In genomic region chr15:68818088-68818670, GRCh38 we compare ENCODE assay signal across 7 cellular contexts.
DNase-seq lines count a peak whose midpoint lies in the region; ATAC-seq and TF ChIP-seq lines count a peak whose summit lies in the region.

No MANE protein-coding gene starts in this region.

- H3K27ac ChIP-seq in brain microvascular endothelial cell (peak overlapping the region; percentile 91), skin epidermis (peak overlapping the region; percentile 92 to 100 (median 99))

- in situ Hi-C loops in brain microvascular endothelial cell (cut with HindIII; ENCODE audit: low pct_ligation_motif_present, low sequenced_read_pairs): no loop called here

- no peak for TF ChIP-seq CTCF in brain microvascular endothelial cell (IDR thresholded peaks at IDR 0.05; ENCODE audit: low read depth, low read length, missing control alignments)

- H3K9me3 ChIP-seq in iPS-18c (ENCODE audit: control insufficient read depth, insufficient read depth, low read length): no peaks in the 10 kb centered on the region

- peak overlapping the region; percentile 95 for H3K4me3 ChIP-seq in brain microvascular endothelial cell (ENCODE audit: low read depth, low read length)
- peak overlapping the region; percentile 99 for H3K4me3 ChIP-seq in iPS-18c (ENCODE audit: insufficient read depth, low read depth, low read length)
- H3K4me3 ChIP-seq in skin epidermis: peak overlapping the region; percentile 65 to 98 (median 93)

- ATAC-seq in GM18511 (IDR thresholded peaks at IDR 0.05; ENCODE audit: unreplicated experiment) (peak; percentile 32), GM18868 (IDR thresholded peaks at IDR 0.05; ENCODE audit: unreplicated experiment) (no peak)

- DNase-seq in NCI-H1105 (lab: John Stamatoyannopoulos, UW) (peak; percentile 95), UCSD-AML1 (lab: John Stamatoyannopoulos, UW; ENCODE audit: unreplicated experiment) (peak; percentile 82), brain microvascular endothelial cell (peak; percentile 42)

- no peaks in the 10 kb centered on the region for H3K36me3 ChIP-seq in brain microvascular endothelial cell (replicated peaks)

- no peaks in the 10 kb centered on the region for H3K27me3 ChIP-seq in brain microvascular endothelial cell (replicated peaks)

Comparison
In these comparisons a context has a peak if more than half of its experiments do, and no peak if none do; other contexts are left out.
1. DNase-seq: peak in every context shown above with its lines; median percentile 95 in NCI-H1105; 82 in UCSD-AML1; 42 in brain microvascular endothelial cell.